ENCODE assay signal across 1 cellular context in genomic region chr12:66287275-66287674, GRCh38.
TF ChIP-seq lines count a peak whose summit lies in the region.

No MANE protein-coding gene starts in this region.

TF ChIP-seq in HepG2, 621 proteins besides CTCF, POLR2A, EP300 and RAD21:
- TF ChIP-seq ZNF430 (CRISPR knock-in tag; IDR thresholded peaks at IDR 0.05): no peak
- no peak for TF ChIP-seq ATF7 (IDR thresholded peaks at IDR 0.05)
- no peak for TF ChIP-seq ATF7 (CRISPR knock-in tag; IDR thresholded peaks at IDR 0.05)
- TF ChIP-seq MYNN (CRISPR knock-in tag; IDR thresholded peaks at IDR 0.05; ENCODE audit: low read depth): no peak
- no peak for TF ChIP-seq THAP8 (CRISPR knock-in tag; IDR thresholded peaks at IDR 0.05; ENCODE audit: borderline replicate concordance)
- no peak for TF ChIP-seq SIX4 (CRISPR knock-in tag; IDR thresholded peaks at IDR 0.05)
- TF ChIP-seq FOSL1 (CRISPR knock-in tag; IDR thresholded peaks at IDR 0.05; ENCODE audit: borderline replicate concordance): no peak
- peak; percentile 66 to 82 for TF ChIP-seq MAFK (conservative IDR thresholded peaks at IDR 0.05 in 1 of 2, IDR thresholded peaks at IDR 0.05 in 1 of 2; ENCODE audit: low read length in 2 of 2)
- TF ChIP-seq, protein P1, sequence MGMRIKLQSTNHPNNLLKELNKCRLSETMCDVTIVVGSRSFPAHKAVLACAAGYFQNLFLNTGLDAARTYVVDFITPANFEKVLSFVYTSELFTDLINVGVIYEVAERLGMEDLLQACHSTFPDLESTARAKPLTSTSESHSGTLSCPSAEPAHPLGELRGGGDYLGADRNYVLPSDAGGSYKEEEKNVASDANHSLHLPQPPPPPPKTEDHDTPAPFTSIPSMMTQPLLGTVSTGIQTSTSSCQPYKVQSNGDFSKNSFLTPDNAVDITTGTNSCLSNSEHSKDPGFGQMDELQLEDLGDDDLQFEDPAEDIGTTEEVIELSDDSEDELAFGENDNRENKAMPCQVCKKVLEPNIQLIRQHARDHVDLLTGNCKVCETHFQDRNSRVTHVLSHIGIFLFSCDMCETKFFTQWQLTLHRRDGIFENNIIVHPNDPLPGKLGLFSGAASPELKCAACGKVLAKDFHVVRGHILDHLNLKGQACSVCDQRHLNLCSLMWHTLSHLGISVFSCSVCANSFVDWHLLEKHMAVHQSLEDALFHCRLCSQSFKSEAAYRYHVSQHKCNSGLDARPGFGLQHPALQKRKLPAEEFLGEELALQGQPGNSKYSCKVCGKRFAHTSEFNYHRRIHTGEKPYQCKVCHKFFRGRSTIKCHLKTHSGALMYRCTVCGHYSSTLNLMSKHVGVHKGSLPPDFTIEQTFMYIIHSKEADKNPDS (CRISPR knock-in tag; IDR thresholded peaks at IDR 0.05): no peak
- TF ChIP-seq E2F5 (CRISPR knock-in tag; conservative IDR thresholded peaks at IDR 0.05): no peak
- TF ChIP-seq, protein P2, sequence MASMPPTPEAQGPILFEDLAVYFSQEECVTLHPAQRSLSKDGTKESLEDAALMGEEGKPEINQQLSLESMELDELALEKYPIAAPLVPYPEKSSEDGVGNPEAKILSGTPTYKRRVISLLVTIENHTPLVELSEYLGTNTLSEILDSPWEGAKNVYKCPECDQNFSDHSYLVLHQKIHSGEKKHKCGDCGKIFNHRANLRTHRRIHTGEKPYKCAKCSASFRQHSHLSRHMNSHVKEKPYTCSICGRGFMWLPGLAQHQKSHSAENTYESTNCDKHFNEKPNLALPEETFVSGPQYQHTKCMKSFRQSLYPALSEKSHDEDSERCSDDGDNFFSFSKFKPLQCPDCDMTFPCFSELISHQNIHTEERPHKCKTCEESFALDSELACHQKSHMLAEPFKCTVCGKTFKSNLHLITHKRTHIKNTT (CRISPR knock-in tag; IDR thresholded peaks at IDR 0.05): no peak
- TF ChIP-seq MTA1 (CRISPR knock-in tag; IDR thresholded peaks at IDR 0.05; ENCODE audit: borderline replicate concordance): no peak
- TF ChIP-seq NAIF1 (CRISPR knock-in tag; IDR thresholded peaks at IDR 0.05; ENCODE audit: borderline replicate concordance): no peak
- peak; percentile 71; the same call in 1 of the 2 replicates for TF ChIP-seq MAFF (IDR thresholded peaks at IDR 0.05; ENCODE audit: low read depth, low read length)
- TF ChIP-seq, protein P3, sequence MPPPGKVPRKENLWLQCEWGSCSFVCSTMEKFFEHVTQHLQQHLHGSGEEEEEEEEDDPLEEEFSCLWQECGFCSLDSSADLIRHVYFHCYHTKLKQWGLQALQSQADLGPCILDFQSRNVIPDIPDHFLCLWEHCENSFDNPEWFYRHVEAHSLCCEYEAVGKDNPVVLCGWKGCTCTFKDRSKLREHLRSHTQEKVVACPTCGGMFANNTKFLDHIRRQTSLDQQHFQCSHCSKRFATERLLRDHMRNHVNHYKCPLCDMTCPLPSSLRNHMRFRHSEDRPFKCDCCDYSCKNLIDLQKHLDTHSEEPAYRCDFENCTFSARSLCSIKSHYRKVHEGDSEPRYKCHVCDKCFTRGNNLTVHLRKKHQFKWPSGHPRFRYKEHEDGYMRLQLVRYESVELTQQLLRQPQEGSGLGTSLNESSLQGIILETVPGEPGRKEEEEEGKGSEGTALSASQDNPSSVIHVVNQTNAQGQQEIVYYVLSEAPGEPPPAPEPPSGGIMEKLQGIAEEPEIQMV (CRISPR knock-in tag; IDR thresholded peaks at IDR 0.05; ENCODE audit: low read depth): no peak
